In genomic region chr4:128461300-128462103, GRCh38 we compare ENCODE assay signal across 8 cellular contexts.
DNase-seq lines count a peak whose midpoint lies in the region; ATAC-seq, FAIRE-seq and TF ChIP-seq lines count a peak whose summit lies in the region.

No MANE protein-coding gene starts in this region.

- FAIRE-seq in GM12892 (lab: Jason Lieb, UNC), result no peak

- DNase-seq in BE2C (peak; percentile 29), hepatic stellate cell (ENCODE audit: low spot score) (peak; percentile 19), DMS 273 (lab: John Stamatoyannopoulos, UW; ENCODE audit: unreplicated experiment) (no peak), GM12892 (ENCODE audit: insufficient read length) (no peak), GOT3 (lab: John Stamatoyannopoulos, UW) (no peak)

- H3K36me3 ChIP-seq in BE2C, result no peaks in the 10 kb centered on the region

- TF ChIP-seq CTCF in BE2C (IDR thresholded peaks at IDR 0.05; ENCODE audit: low read depth, low read length), result no peak

- H3K4me1 ChIP-seq in BE2C, result peaks cover 7% of the 10 kb centered on the region

- H3K4me3 ChIP-seq in BE2C (ENCODE audit: low read depth, low read length), result no peak overlapping the region

- TF ChIP-seq POLR2A in GM12892 (IDR thresholded peaks at IDR 0.05; ENCODE audit: low read depth, low read length), result no peak

- peak; percentile 52 for ATAC-seq in HG02588 (IDR thresholded peaks at IDR 0.05; ENCODE audit: unreplicated experiment)
- ATAC-seq in SK-N-SH treated with all-trans-retinoic acid at 6 μM for 48 hours, result peak; percentile 97
- ATAC-seq in GM21717 (IDR thresholded peaks at IDR 0.05; ENCODE audit: unreplicated experiment), result no peak

- H3K27me3 ChIP-seq in BE2C, result no peaks in the 10 kb centered on the region

- no peaks in the 10 kb centered on the region for H3K9me3 ChIP-seq in BE2C

TF ChIP-seq in SK-N-SH treated with all-trans-retinoic acid at 6 μM for 48 hours, 23 proteins besides CTCF, POLR2A, EP300 and RAD21:
- TF ChIP-seq ZFP3 (CRISPR knock-in tag; IDR thresholded peaks at IDR 0.05) (0 out of 2 replicates have a peak, but pooled peaks have one; percentile 47), GLIS3 (CRISPR knock-in tag; IDR thresholded peaks at IDR 0.05) (no peak)

Comparison
In these comparisons a context has a peak if more than half of its experiments do, and no peak if none do; other contexts are left out.
1. DNase-seq: peak in BE2C (single experiment) and hepatic stellate cell (single experiment); none in DMS 273 (single experiment), GM12892 (single experiment) and GOT3 (single experiment).